Comparison of ENCODE assay signal across 8 cellular contexts in the genomic region with DNA sequence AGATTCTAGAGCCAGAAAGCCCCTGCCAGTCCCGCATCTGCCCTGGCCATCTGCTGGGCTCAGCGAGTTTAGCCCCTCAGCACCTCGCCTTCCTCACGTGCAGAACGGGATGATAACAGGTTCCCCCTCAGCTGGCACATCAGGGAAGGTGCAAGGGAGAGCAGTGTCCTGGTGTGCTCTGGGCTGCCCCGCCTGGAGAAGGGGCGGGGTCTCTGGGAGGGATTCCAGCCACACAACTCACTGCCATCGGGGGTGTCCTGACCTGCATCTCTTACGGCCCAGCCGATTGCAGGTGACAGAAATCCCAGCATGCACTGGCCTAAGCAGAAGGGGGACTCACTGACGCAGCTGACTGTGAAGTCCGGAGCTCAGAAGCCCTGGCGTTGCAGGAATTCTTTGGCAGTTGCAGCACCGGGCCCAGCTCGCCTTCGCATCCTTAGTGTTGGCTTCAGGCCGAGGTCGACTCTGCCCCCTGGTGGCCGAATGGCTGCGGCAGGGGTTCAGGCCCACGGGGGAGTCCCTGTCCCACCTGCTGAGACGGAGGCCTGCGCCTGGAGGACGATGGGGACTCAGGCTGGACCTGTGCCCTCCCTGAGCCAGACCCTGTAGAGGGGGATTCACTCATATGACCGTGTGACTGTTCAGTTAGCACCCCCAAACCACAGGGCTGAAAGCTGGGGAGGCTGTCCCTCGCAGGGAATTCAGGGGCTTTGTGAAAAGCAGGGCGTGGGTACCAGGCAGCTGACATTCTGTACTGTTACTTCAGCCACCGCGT.
DNase-seq lines count a peak whose midpoint lies in the region; ATAC-seq and TF ChIP-seq lines count a peak whose summit lies in the region.

No MANE protein-coding gene starts in this region.

- no peaks in the 10 kb centered on the region for H3K36me3 ChIP-seq in Panc1 (ENCODE audit: control insufficient read depth, insufficient read depth, low read length)
- H3K36me3 ChIP-seq in prostate gland = no peaks in the 10 kb centered on the region
- H3K36me3 ChIP-seq in vagina = no peaks in the 10 kb centered on the region

- H3K27ac ChIP-seq in Panc1 (ENCODE audit: low read length) (no peak overlapping the region), prostate gland (no peak overlapping the region), vagina (peak overlapping the region; percentile 70)

- DNase-seq in NCI-H1092 (lab: John Stamatoyannopoulos, UW) (peak; percentile 28), NCI-H1092 treated with DMSO at 0.1 percent for 48 hours (lab: John Stamatoyannopoulos, UW) (no peak), Panc1 (ENCODE audit: low read depth, low spot score) (peak; percentile 13), cardiac septum (ENCODE audit: low spot score) (peak; percentile 84), prostate gland (ENCODE audit: low spot score) (peak; percentile 28), vagina (ENCODE audit: extremely low spot score in 2 of 2) (peak; percentile 86 to 90)
- DNase-seq in activated naive CD4-positive, alpha-beta T cell (lab: John Stamatoyannopoulos, UW) = peak; percentile 54 to 75 (median 72)

- POLR2A ChIA-PET in Panc1 (lab: Charles Lee) = interaction anchor here (0.6 kb wide), 1 partner anchor 221 kb away, joined by 3 read pairs; no protein-coding TSS in a partner anchor

- H3K4me3 ChIP-seq in Panc1 (ENCODE audit: low read depth in 2 of 2, low read length in 2 of 2) (no peak overlapping the region), prostate gland (no peak overlapping the region), vagina (no peak overlapping the region)

- TF ChIP-seq CTCF in Panc1 (IDR thresholded peaks at IDR 0.05) = peak; percentile 93
- peak; percentile 32 to 74 (median 67) for TF ChIP-seq CTCF in prostate gland (IDR thresholded peaks at IDR 0.05)
- TF ChIP-seq CTCF in vagina (IDR thresholded peaks at IDR 0.05) = peak; percentile 47 to 72 (median 72)

- H3K27me3 ChIP-seq in Panc1 (ENCODE audit: control insufficient read depth, insufficient read depth, low read length) = no peaks in the 10 kb centered on the region
- H3K27me3 ChIP-seq in prostate gland (replicated peaks; ENCODE audit: insufficient read depth) = peaks cover 2% of the 10 kb centered on the region
- H3K27me3 ChIP-seq in vagina = no peaks in the 10 kb centered on the region

- ATAC-seq in HG02798 (IDR thresholded peaks at IDR 0.05; ENCODE audit: poor library complexity, unreplicated experiment) (peak; percentile 62), Panc1 (peak; percentile 79)

- WGBS in prostate gland = 24% methylated on average over 22 of the region's 29 CpGs

- TF ChIP-seq POLR2A in prostate gland (IDR thresholded peaks at IDR 0.05) (no peak), vagina (IDR thresholded peaks at IDR 0.05) (no peak)

- in situ Hi-C loops in Panc1 (cut with HindIII; ENCODE audit: low pct_unique_long_range_greater_than_20kb, low sequenced_read_pairs) = no loop called here

- no peaks in the 10 kb centered on the region for H3K9me3 ChIP-seq in Panc1 (ENCODE audit: control insufficient read depth, insufficient read depth, low read depth, low read length)
- H3K9me3 ChIP-seq in prostate gland = no peaks in the 10 kb centered on the region
- no peaks in the 10 kb centered on the region for H3K9me3 ChIP-seq in vagina

- H3K4me1 ChIP-seq in Panc1 (ENCODE audit: control insufficient read depth, insufficient read depth, low read length) (no peaks in the 10 kb centered on the region; the same call in 1 of the 2 replicates), prostate gland (replicated peaks) (no peaks in the 10 kb centered on the region), vagina (peaks cover 14% of the 10 kb centered on the region)

- CTCF ChIA-PET in Panc1 (lab: Charles Lee) = interaction anchor here (0.6 to 1.2 kb wide), 8 partner anchors 17 to 676 kb away, joined by 3 to 5 read pairs (median 4); no protein-coding TSS in a partner anchor

- intact Hi-C loops in Panc1 (cut with micrococcal nuclease; ENCODE audit: unreplicated experiment) (loop anchor here (2.0 kb wide), 1 partner anchor 216 kb away; no protein-coding TSS in a partner anchor), cardiac septum (cut with DNase I) (loop anchor here (2.0 kb wide), 1 partner anchor 212 kb away; no protein-coding TSS in a partner anchor), prostate gland (cut with DNase I) (loop anchor here (5.0 to 10.0 kb wide), 2 partner anchors 215 to 702 kb away; no protein-coding TSS in a partner anchor), vagina (cut with DNase I) (no loop called here)

- BruUV-seq in Panc1 (replicated peaks; lab: Mats Ljungman, UMichigan) = no TSS peak
